ENCODE assay signal across 14 cellular contexts in genomic region chr7:43516581-43517342, GRCh38.
DNase-seq lines count a peak whose midpoint lies in the region; ATAC-seq and TF ChIP-seq lines count a peak whose summit lies in the region.
"Had no signal": no experiment of that assay in that cellular context is flagged by ENCODE, and none has a peak within 500 bp of the region (broad histone marks: within the 10 kb centered on the region; RNA-seq: fewer than 3 reads in every experiment).

No MANE protein-coding gene starts in this region.

- TF ChIP-seq CTCF in DND-41 (IDR thresholded peaks at IDR 0.05; ENCODE audit: borderline replicate concordance, extremely low read depth, low read length, poor library complexity, severe bottlenecking) (no peak), Loucy (conservative IDR thresholded peaks at IDR 0.05; ENCODE audit: low read length) (no peak), mammary epithelial cell (conservative IDR thresholded peaks at IDR 0.05 in 1 of 2, IDR thresholded peaks at IDR 0.05 in 1 of 2; ENCODE audit: extremely low read depth in 1 of 2, insufficient read depth in 1 of 2, low read depth in 1 of 2, low read length in 2 of 2) (no peak)

- no peaks in the 10 kb centered on the region for H4K20me1 ChIP-seq in DND-41 (ENCODE audit: insufficient read depth, low read length)
- no peaks in the 10 kb centered on the region for H4K20me1 ChIP-seq in Loucy (ENCODE audit: insufficient read depth, low read length, poor library complexity, severe bottlenecking)
- no peaks in the 10 kb centered on the region for H4K20me1 ChIP-seq in mammary epithelial cell (ENCODE audit: insufficient read depth, low read length)

- peak; percentile 88 for ATAC-seq in DND-41 (ENCODE audit: insufficient read depth, low read depth)
- ATAC-seq in GM19324 (IDR thresholded peaks at IDR 0.05; ENCODE audit: low FRiP score, unreplicated experiment) = peak; percentile 44
- no peak for ATAC-seq in HG02763 (IDR thresholded peaks at IDR 0.05; ENCODE audit: unreplicated experiment)
- no peak for ATAC-seq in HG02571 (IDR thresholded peaks at IDR 0.05; ENCODE audit: unreplicated experiment)

- H3K4me3 ChIP-seq in DND-41 (ENCODE audit: low read depth in 1 of 2, low read length in 2 of 2) = peak overlapping the region in 1 of 2 experiments; percentile 45; a peak in 2 of 4 replicates
- H3K4me3 ChIP-seq in Loucy (ENCODE audit: low read length, poor library complexity, severe bottlenecking) = peak overlapping the region; percentile 43
- H3K4me3 ChIP-seq in mammary epithelial cell (replicated peaks in 1 of 3; ENCODE audit: insufficient read depth in 1 of 3, low read depth in 2 of 3, low read length in 3 of 3) = no peak overlapping the region
- H3K4me3 ChIP-seq: esophagus muscularis mucosa, transverse colon had no signal

- H3K27me3 ChIP-seq in DND-41 (ENCODE audit: insufficient read depth, low read length, poor library complexity) (no peaks in the 10 kb centered on the region), Loucy (ENCODE audit: insufficient read depth, low read length, poor library complexity, severe bottlenecking) (no peaks in the 10 kb centered on the region), mammary epithelial cell (ENCODE audit: insufficient read depth, low read length) (no peaks in the 10 kb centered on the region)
- H3K27me3 ChIP-seq: esophagus muscularis mucosa had no signal

- H3K27ac ChIP-seq in DND-41 (ENCODE audit: low read length) (peak overlapping the region; percentile 97), mammary epithelial cell (ENCODE audit: insufficient read depth, low read depth, low read length) (no peak overlapping the region)
- H3K27ac ChIP-seq: esophagus muscularis mucosa, parathyroid adenoma, transverse colon had no signal

- intact Hi-C loops in mammary epithelial cell (cut with micrococcal nuclease) = no loop called here

- H3K4me1 ChIP-seq in DND-41 (ENCODE audit: insufficient read depth, low read length) = peaks cover 94% of the 10 kb centered on the region
- H3K4me1 ChIP-seq in Loucy (ENCODE audit: insufficient read depth, low read length, poor library complexity, severe bottlenecking) = peaks cover 27% of the 10 kb centered on the region
- peaks cover 22% of the 10 kb centered on the region for H3K4me1 ChIP-seq in mammary epithelial cell (ENCODE audit: insufficient read depth, low read length)
- H3K4me1 ChIP-seq: esophagus muscularis mucosa, parathyroid adenoma, transverse colon had no signal

- peak overlapping the region; percentile 66 for H3K9ac ChIP-seq in DND-41 (ENCODE audit: low read depth, low read length)
- H3K9ac ChIP-seq in Loucy (ENCODE audit: low read depth, low read length, poor library complexity, severe bottlenecking) = peak overlapping the region; percentile 45
- H3K9ac ChIP-seq in mammary epithelial cell (ENCODE audit: insufficient read depth, low read length) = no peak overlapping the region
- H3K9ac ChIP-seq: parathyroid adenoma had no signal

- dilution Hi-C loops in mammary epithelial cell (cut with HindIII; ENCODE audit: low sequenced_read_pairs) = no loop called here

- WGBS in mammary epithelial cell (ENCODE audit: low coverage, missing lambda C conversion rate) = 31% methylated on average over 8 of the region's 9 CpGs

- no TSS peak for BruUV-seq in mammary epithelial cell (replicated peaks; lab: Mats Ljungman, UMichigan)

- CTCF ChIA-PET in mammary epithelial cell (lab: Charles Lee; ENCODE audit: low non-redundant PET) = interaction anchor here (0.6 kb wide), 2 partner anchors 47 to 63 kb away, joined by 3 read pairs; no protein-coding TSS in a partner anchor

- no peaks in the 10 kb centered on the region; the same call in 1 of the 2 replicates for H3F3A ChIP-seq in Loucy (ENCODE audit: low read depth)

- H3K9me3 ChIP-seq in DND-41 (ENCODE audit: insufficient read depth, low read length, severe bottlenecking) = no peaks in the 10 kb centered on the region
- H3K9me3 ChIP-seq in Loucy (ENCODE audit: insufficient read depth, low read depth, low read length) = no peaks in the 10 kb centered on the region
- H3K9me3 ChIP-seq in mammary epithelial cell (replicated peaks; ENCODE audit: insufficient read depth, low read length) = no peaks in the 10 kb centered on the region
- H3K9me3 ChIP-seq: esophagus muscularis mucosa, transverse colon had no signal

- peak; percentile 74 for DNase-seq in DND-41
- peak; percentile 89 for DNase-seq in mammary epithelial cell
- DNase-seq in NCI-H82 (lab: John Stamatoyannopoulos, UW) = no peak
- DNase-seq in hepatic stellate cell (ENCODE audit: low spot score) = no peak
- DNase-seq: activated B cell treated with CpG ODN at 0.5 μM for 24 hours, MM.1S, OCI-M1, transverse colon had no signal

- H2AFZ ChIP-seq in DND-41 (ENCODE audit: low read depth, low read length) (no peak overlapping the region; the same call in 1 of the 2 replicates), Loucy (ENCODE audit: low read length) (no peak overlapping the region), mammary epithelial cell (ENCODE audit: low read depth, low read length) (no peak overlapping the region)
- H2AFZ ChIP-seq: parathyroid adenoma had no signal

- peak overlapping the region; percentile 57 for H3K4me2 ChIP-seq in DND-41 (ENCODE audit: insufficient read depth, low read length)
- peak overlapping the region; percentile 69 for H3K4me2 ChIP-seq in Loucy (ENCODE audit: low read depth, low read length, poor library complexity, severe bottlenecking)
- H3K4me2 ChIP-seq in mammary epithelial cell (ENCODE audit: insufficient read depth, low read depth, low read length) = peak overlapping the region; percentile 37

- in situ Hi-C loops in mammary epithelial cell (cut with MboI; ENCODE audit: low sequenced_read_pairs in 2 of 2) = no loop called here

- no peaks in the 10 kb centered on the region for H3K79me2 ChIP-seq in DND-41 (ENCODE audit: insufficient read depth, low read length)
- H3K79me2 ChIP-seq in Loucy (ENCODE audit: insufficient read depth, low read length) = no peaks in the 10 kb centered on the region
- no peaks in the 10 kb centered on the region for H3K79me2 ChIP-seq in mammary epithelial cell (ENCODE audit: insufficient read depth, low read length)
- H3K79me2 ChIP-seq: parathyroid adenoma had no signal

- H3K9me2 ChIP-seq in Loucy (replicated peaks; ENCODE audit: low read depth, low read length) = no peaks in the 10 kb centered on the region

- no peaks in the 10 kb centered on the region for H3K36me3 ChIP-seq in DND-41 (ENCODE audit: insufficient read depth, low read length)
- no peaks in the 10 kb centered on the region for H3K36me3 ChIP-seq in Loucy (ENCODE audit: insufficient read depth, low read length)
- no peaks in the 10 kb centered on the region for H3K36me3 ChIP-seq in mammary epithelial cell (ENCODE audit: insufficient read depth, low read length)
- H3K36me3 ChIP-seq: esophagus muscularis mucosa, transverse colon had no signal

Comparison
In these comparisons a context has a peak if more than half of its experiments do, and no peak if none do; other contexts are left out.
1. ATAC-seq: peak in DND-41 (single experiment) and GM19324 (single experiment); none in HG02763 (single experiment) and HG02571 (single experiment).
2. DNase-seq: peak in DND-41 (single experiment) and mammary epithelial cell (single experiment); none in NCI-H82 (single experiment) and hepatic stellate cell (single experiment).
3. Peak in every context shown above with its lines, with median percentiles within 50 percentile points of each other: H3K4me2 ChIP-seq.